In genomic region chr10:129323877-129324276, GRCh38 we compare ENCODE assay signal across 18 cellular contexts.
"Had no signal": no experiment of that assay in that cellular context is flagged by ENCODE, and none has a peak within 500 bp of the region (broad histone marks: within the 10 kb centered on the region; RNA-seq: fewer than 3 reads in every experiment).

No MANE protein-coding gene starts in this region.

- DNase-seq: cortex of kidney; dorsolateral prefrontal cortex; effector CD8-positive, alpha-beta T cell; glutamatergic neuron; immature natural killer cell; left cardiac atrium; left ventricle myocardium inferior; lower lobe of right lung; mucosa of descending colon; naive thymus-derived CD8-positive, alpha-beta T cell; psoas muscle; right cardiac atrium; small intestine; stimulated activated CD4-positive, alpha-beta T cell treated with anti-CD3 and anti-CD28 coated beads, Interleukin-12 subunit alpha, Interleukin-12 subunit beta, amount 100 ng/mL, for 4 hours; stimulated activated naive CD4-positive, alpha-beta T cell treated with Interleukin-2 at 50 U/mL for 16 hours had no signal

- H3K36me3 ChIP-seq: gastroesophageal sphincter, left ventricle myocardium inferior, lower lobe of right lung, neutrophil had no signal

- ATAC-seq: esophagus mucosa; gastroesophageal sphincter; left cardiac atrium; lower lobe of right lung; mucosa of descending colon; naive thymus-derived CD8-positive, alpha-beta T cell; psoas muscle; right cardiac atrium had no signal

- H3K4me3 ChIP-seq: dorsolateral prefrontal cortex, gastroesophageal sphincter, left ventricle myocardium inferior, lower lobe of right lung, mucosa of descending colon, psoas muscle had no signal

- H3K27ac ChIP-seq: dorsolateral prefrontal cortex, gastroesophageal sphincter, left ventricle myocardium inferior, lower lobe of right lung, neutrophil, psoas muscle had no signal

- H3K27me3 ChIP-seq: neutrophil had no signal

- H3K9me3 ChIP-seq: mucosa of descending colon, neutrophil had no signal

- H3K4me1 ChIP-seq: gastroesophageal sphincter, left ventricle myocardium inferior, lower lobe of right lung, psoas muscle had no signal
